In the genomic region with DNA sequence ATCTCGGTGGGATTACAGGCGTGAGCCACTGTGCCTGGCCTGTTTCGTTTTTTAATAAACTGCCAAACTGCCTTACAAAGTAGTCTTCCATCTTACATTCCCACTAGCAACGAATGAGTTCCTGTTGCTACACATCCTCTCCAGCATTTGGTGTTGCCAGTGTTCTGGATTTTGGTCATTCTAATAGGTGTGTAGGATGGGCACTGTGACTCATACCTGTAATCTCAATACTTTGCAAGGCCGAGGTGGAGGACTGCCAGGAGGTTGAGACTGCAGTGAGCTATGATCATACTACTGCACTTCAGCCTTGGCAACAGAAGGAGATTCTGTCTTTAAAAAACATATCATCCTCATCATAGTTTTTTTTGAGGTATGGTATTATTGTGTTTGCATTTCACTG, we compare ENCODE assay signal across 12 cellular contexts. TPM values are rescaled to one million over a fixed set of nuclear protein-coding genes. Genes with fewer than 3 reads are reported as not detected.
A peak's percentile ranks its signal among the peaks of the same experiment; 100 is the strongest.
DNase-seq lines count a peak whose midpoint lies in the region; ATAC-seq, FAIRE-seq and TF ChIP-seq lines count a peak whose summit lies in the region.
"Had no signal": no experiment of that assay in that cellular context is flagged by ENCODE, and none has a peak within 500 bp of the region (broad histone marks: within the 10 kb centered on the region; RNA-seq: fewer than 3 reads in every experiment).

No MANE protein-coding gene starts in this region.

- 64 to 70% methylated on average over 5 of the region's 5 CpGs for WGBS in upper lobe of left lung, 2 donors

- TF ChIP-seq EP300 in upper lobe of left lung (IDR thresholded peaks at IDR 0.05): no peak

- H3K4me3 Mint-ChIP-seq in MCF 10A (ENCODE audit: unreplicated experiment): no peak overlapping the region
- H3K4me3 Mint-ChIP-seq: activated naive CD8-positive, alpha-beta T cell; type B pancreatic cell had no signal

- H3K36me3 ChIP-seq in breast epithelium (no peaks in the 10 kb centered on the region), upper lobe of left lung (no peaks in the 10 kb centered on the region)

- no peak for TF ChIP-seq CTCF in MCF 10A (IDR thresholded peaks at IDR 0.05; ENCODE audit: unreplicated experiment)
- no peak for TF ChIP-seq CTCF in breast epithelium (IDR thresholded peaks at IDR 0.05)
- no peak for TF ChIP-seq CTCF in cardiac fibroblast (IDR thresholded peaks at IDR 0.05; ENCODE audit: low read depth, low read length)
- no peak for TF ChIP-seq CTCF in upper lobe of left lung (IDR thresholded peaks at IDR 0.05)

- TF ChIP-seq POLR2A in breast epithelium (IDR thresholded peaks at IDR 0.05) (no peak), upper lobe of left lung (IDR thresholded peaks at IDR 0.05) (no peak)

- H3K9me3 ChIP-seq in breast epithelium (no peaks in the 10 kb centered on the region), upper lobe of left lung (no peaks in the 10 kb centered on the region)

- ATAC-seq in HG03432 (IDR thresholded peaks at IDR 0.05; ENCODE audit: unreplicated experiment) (peak; percentile 79), upper lobe of left lung (ENCODE audit: low FRiP score in 2 of 2) (peak; percentile 46 to 72)

- no peaks in the 10 kb centered on the region for H3K27me3 ChIP-seq in breast epithelium
- no peaks in the 10 kb centered on the region for H3K27me3 ChIP-seq in upper lobe of left lung

- H3K4me1 Mint-ChIP-seq in MCF 10A (ENCODE audit: insufficient read depth, unreplicated experiment): peaks cover 9% of the 10 kb centered on the region

- FAIRE-seq in HTR-8/SVneo (lab: Jason Lieb, UNC): no peak

- POLR2A ChIA-PET in MCF 10A (lab: Yijun Ruan, JAX): interaction anchor here (0.7 to 2.5 kb wide), 7 partner anchors 10 to 249 kb away, joined by 3 to 23 read pairs (median 4); partner anchors contain the start of gene RSBN1L

- no peaks in the 10 kb centered on the region for H3K27me3 Mint-ChIP-seq in MCF 10A (ENCODE audit: insufficient read depth, unreplicated experiment)
- H3K27me3 Mint-ChIP-seq: activated naive CD8-positive, alpha-beta T cell; type B pancreatic cell had no signal

- DNase-seq in MCF 10A (ENCODE audit: unreplicated experiment) (peak; percentile 93), breast epithelium (ENCODE audit: low spot score in 2 of 2) (no peak), cardiac fibroblast (ENCODE audit: low read depth in 2 of 2) (peak; percentile 43 to 73), upper lobe of left lung (peak in 1 of 2 donors; percentile 71), iPS-NIHi11 (ENCODE audit: low spot score) (no peak), HTR-8/SVneo (ENCODE audit: insufficient read length, low spot score) (no peak), GOT3 (lab: John Stamatoyannopoulos, UW) (no peak)
- DNase-seq: NCI-H2227 treated with DMSO at 0.1 percent for 48 hours, T-helper 9 cell had no signal

- intact Hi-C loops in MCF 10A (cut with micrococcal nuclease) (no loop called here), breast epithelium (cut with DNase I; ENCODE audit: low total_unique reads) (no loop called here)

- no TSS peak for BruUV-seq in MCF 10A (replicated peaks; lab: Mats Ljungman, UMichigan)

- H3K4me1 ChIP-seq in breast epithelium (no peaks in the 10 kb centered on the region), upper lobe of left lung (peaks cover 0 to 9% (median 3%) of the 10 kb centered on the region in 4 donors)

- H3K27ac Mint-ChIP-seq in MCF 10A (ENCODE audit: low read depth, unreplicated experiment): no peak overlapping the region
- H3K27ac Mint-ChIP-seq: activated naive CD8-positive, alpha-beta T cell; type B pancreatic cell had no signal

- H3K27ac ChIP-seq in breast epithelium (no peak overlapping the region), upper lobe of left lung (no peak overlapping the region)

- no peaks in the 10 kb centered on the region for H3K9me3 Mint-ChIP-seq in MCF 10A (ENCODE audit: unreplicated experiment)

- no peaks in the 10 kb centered on the region for H3K36me3 Mint-ChIP-seq in MCF 10A (ENCODE audit: insufficient read depth, unreplicated experiment)

- H3K4me3 ChIP-seq in breast epithelium (no peak overlapping the region), cardiac fibroblast (replicated peaks in 1 of 2; ENCODE audit: low read depth in 2 of 2, low read length in 2 of 2) (no peak overlapping the region), upper lobe of left lung (no peak overlapping the region)

- CTCF ChIA-PET in MCF 10A (lab: Yijun Ruan, JAX): interaction anchor here (0.6 to 2.4 kb wide), 11 partner anchors 16 to 254 kb away, joined by 3 to 14 read pairs (median 4); no protein-coding TSS in a partner anchor

RNA-seq across cellular contexts. Expression of gene RSBN1L, which starts 21.4 kb away (rescaled TPM):
- total RNA-seq in MCF 10A (2022) (10.9 and 12.1 TPM in 2 replicates), breast epithelium (10 to 100 TPM; 13.9 to 34.5 (median 29.8) TPM), upper lobe of left lung (10 to 100 TPM; 15.1 to 43.7 (median 20.5) TPM)

Comparison
In these comparisons a context has a peak if more than half of its experiments do, and no peak if none do; other contexts are left out.
1. DNase-seq: peak in MCF 10A (single experiment) and cardiac fibroblast (2 of 2); none in breast epithelium (0 of 2), iPS-NIHi11 (single experiment), HTR-8/SVneo (single experiment) and GOT3 (single experiment).